8 cellular contexts compared by ENCODE assay signal in genomic region chr2:127293386-127293757, GRCh38. TPM values are rescaled to one million over a fixed set of nuclear protein-coding genes. Genes with fewer than 3 reads are reported as not detected.
A peak's percentile ranks its signal among the peaks of the same experiment; 100 is the strongest.
DNase-seq lines count a peak whose midpoint lies in the region; ATAC-seq and TF ChIP-seq lines count a peak whose summit lies in the region.

No MANE protein-coding gene starts in this region.

- H2AFZ ChIP-seq in OCI-LY3 (ENCODE audit: low read depth, low read length), result peak overlapping the region; percentile 93

- no peaks in the 10 kb centered on the region for H4K20me1 ChIP-seq in OCI-LY3 (ENCODE audit: insufficient read depth, low read length)

- H3K9me3 ChIP-seq in OCI-LY3 (ENCODE audit: insufficient read depth, low read length), result no peaks in the 10 kb centered on the region
- no peaks in the 10 kb centered on the region for H3K9me3 ChIP-seq in mucosa of descending colon

- H3K27ac Mint-ChIP-seq in T-helper 2 cell treated with Interferon-gamma antibody and Interleukin-4, amounts not matched to agents 5 μg/mL and 100 μg/mL, for 36 hours, result peak overlapping the region; percentile 86

- H3K9me3 Mint-ChIP-seq in T-helper 2 cell treated with Interferon-gamma antibody and Interleukin-4, amounts not matched to agents 5 μg/mL and 100 μg/mL, for 36 hours, result no peaks in the 10 kb centered on the region

- peaks cover 22% of the 10 kb centered on the region for H3K4me1 Mint-ChIP-seq in T-helper 2 cell treated with Interferon-gamma antibody and Interleukin-4, amounts not matched to agents 5 μg/mL and 100 μg/mL, for 36 hours (ENCODE audit: low read depth)

- H3K36me3 ChIP-seq in OCI-LY3 (replicated peaks; ENCODE audit: low read depth, low read length), result peaks cover 39% of the 10 kb centered on the region
- H3K36me3 ChIP-seq in mucosa of descending colon (ENCODE audit: low read depth), result no peaks in the 10 kb centered on the region

- no peaks in the 10 kb centered on the region for H3K27me3 Mint-ChIP-seq in T-helper 2 cell treated with Interferon-gamma antibody and Interleukin-4, amounts not matched to agents 5 μg/mL and 100 μg/mL, for 36 hours (ENCODE audit: low read depth)

- H3K4me1 ChIP-seq in OCI-LY3 (ENCODE audit: low read length), result peaks cover 9% of the 10 kb centered on the region
- peaks cover 8% of the 10 kb centered on the region for H3K4me1 ChIP-seq in mucosa of descending colon (ENCODE audit: low read depth)

- peaks cover 44% of the 10 kb centered on the region for H3K36me3 Mint-ChIP-seq in T-helper 2 cell treated with Interferon-gamma antibody and Interleukin-4, amounts not matched to agents 5 μg/mL and 100 μg/mL, for 36 hours (ENCODE audit: low read depth)

- DNase-seq in T-helper 2 cell treated with Interferon-gamma antibody and Interleukin-4, amounts not matched to agents 5 μg/mL and 100 μg/mL, for 36 hours (ENCODE audit: low spot score), result no peak
- DNase-seq in T-helper 2 cell, result no peak
- no peak for DNase-seq in dorsolateral prefrontal cortex
- DNase-seq in mucosa of descending colon, result peak in 1 of 3 donors; percentile 3
- no peak for DNase-seq in globus pallidus (ENCODE audit: low spot score)

- no peaks in the 10 kb centered on the region for H3K27me3 ChIP-seq in OCI-LY3 (ENCODE audit: low read depth, low read length)
- no peaks in the 10 kb centered on the region for H3K27me3 ChIP-seq in dorsolateral prefrontal cortex

- peak overlapping the region; percentile 92 for H3K4me2 ChIP-seq in OCI-LY3 (ENCODE audit: low read length)

- intact Hi-C loops in dorsolateral prefrontal cortex (cut with DNase I), result loop anchor here (10.0 kb wide), 1 partner anchor 239 kb away; no protein-coding TSS in a partner anchor
- intact Hi-C loops in mucosa of descending colon (cut with DNase I, micrococcal nuclease), result no loop called here

- H3K4me3 ChIP-seq in OCI-LY3 (ENCODE audit: low read length) (peak overlapping the region; percentile 96), dorsolateral prefrontal cortex (peak overlapping the region; percentile 68 to 99 (median 95)), mucosa of descending colon (peak overlapping the region; percentile 77)

- H3K9ac ChIP-seq in OCI-LY3 (ENCODE audit: low read length), result peak overlapping the region; percentile 81

- peak overlapping the region; percentile 100 for H3K4me3 Mint-ChIP-seq in T-helper 2 cell treated with Interferon-gamma antibody and Interleukin-4, amounts not matched to agents 5 μg/mL and 100 μg/mL, for 36 hours

- H3K79me2 ChIP-seq in OCI-LY3 (ENCODE audit: low read length), result peaks cover 21% of the 10 kb centered on the region

- peak overlapping the region; percentile 27; the same call in 1 of the 2 replicates for H3K27ac ChIP-seq in OCI-LY3 (ENCODE audit: low read length)
- peak overlapping the region in 50 of 59 donors; percentile 12 to 90 (median 78) for H3K27ac ChIP-seq in dorsolateral prefrontal cortex

- ATAC-seq in mucosa of descending colon (peak; percentile 18), HG03432 (IDR thresholded peaks at IDR 0.05; ENCODE audit: unreplicated experiment) (no peak), HG03108 (IDR thresholded peaks at IDR 0.05; ENCODE audit: unreplicated experiment) (no peak)

- TF ChIP-seq CTCF in OCI-LY3 (IDR thresholded peaks at IDR 0.05; ENCODE audit: low read depth, low read length), result no peak
- no peak for TF ChIP-seq CTCF in dorsolateral prefrontal cortex (IDR thresholded peaks at IDR 0.05 in 54 of 56, conservative IDR thresholded peaks at IDR 0.05 in 2 of 56; ENCODE audit: low read depth in 1 of 56, partially characterized antibody in 56 of 56)
- no peak for TF ChIP-seq CTCF in mucosa of descending colon (IDR thresholded peaks at IDR 0.05)

RNA-seq across cellular contexts. Expression of gene ERCC3, which starts 0.6 kb away (rescaled TPM):
- total RNA-seq in dorsolateral prefrontal cortex (10 to 100 TPM; 44.4 to 79.5 (median 59.7) TPM), mucosa of descending colon (10 to 100 TPM; 26.7 to 35.7 (median 33.6) TPM)

Comparison
In these comparisons a context has a peak if more than half of its experiments do, and no peak if none do; other contexts are left out.
1. intact Hi-C loops: an anchor here in dorsolateral prefrontal cortex (10.0 kb wide); none called in mucosa of descending colon.